9 cellular contexts compared by ENCODE assay signal in the genomic region with DNA sequence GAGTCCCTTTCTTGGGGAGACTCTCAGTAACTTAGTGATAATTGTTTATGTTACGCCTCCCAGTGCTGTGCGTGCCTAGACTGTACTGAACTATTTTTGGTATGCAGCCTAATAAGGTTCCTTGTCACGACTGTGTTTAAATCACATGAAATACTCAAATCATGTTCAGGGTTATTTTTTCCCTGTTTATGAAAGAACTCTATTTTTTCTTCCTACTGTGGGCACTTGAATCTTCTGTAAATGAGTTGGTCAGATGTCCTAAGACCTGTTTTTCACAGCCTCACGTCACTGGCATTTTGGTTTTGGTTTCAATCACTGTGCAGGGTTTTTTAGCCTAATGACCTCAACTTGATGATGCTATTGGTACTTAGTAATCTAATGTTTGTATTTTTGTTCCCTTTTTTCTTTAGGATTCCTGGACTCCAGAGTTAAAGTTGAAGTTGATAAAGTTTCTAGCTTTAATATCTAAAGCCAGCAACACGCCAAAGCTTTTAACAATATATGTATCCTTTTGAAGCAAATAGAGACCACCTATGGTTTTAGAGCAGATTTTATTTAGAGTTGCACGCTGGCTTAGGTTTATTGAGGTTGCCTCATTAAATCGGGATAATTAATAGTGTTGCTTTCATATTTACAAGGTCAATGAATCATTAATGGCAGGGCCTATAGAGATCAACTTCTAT. TPM values are rescaled to one million over a fixed set of nuclear protein-coding genes. Genes with fewer than 3 reads are reported as not detected.
DNase-seq lines count a peak whose midpoint lies in the region; ATAC-seq, FAIRE-seq and TF ChIP-seq lines count a peak whose summit lies in the region.
"Had no signal": no experiment of that assay in that cellular context is flagged by ENCODE, and none has a peak within 500 bp of the region (broad histone marks: within the 10 kb centered on the region; RNA-seq: fewer than 3 reads in every experiment).

No MANE protein-coding gene starts in this region.

- H3K36me3 Mint-ChIP-seq in glutamatergic neuron (ENCODE audit: unreplicated experiment), result peaks cover 9% of the 10 kb centered on the region

- no peak for FAIRE-seq in bronchial epithelial cell (lab: Jason Lieb, UNC)

- TF ChIP-seq CTCF in bronchial epithelial cell (IDR thresholded peaks at IDR 0.05; ENCODE audit: insufficient read depth, low read length, severe bottlenecking) (no peak), spleen (IDR thresholded peaks at IDR 0.05 in 8 of 11, conservative IDR thresholded peaks at IDR 0.05 in 3 of 11) (no peak), glutamatergic neuron (IDR thresholded peaks at IDR 0.05; ENCODE audit: partially characterized antibody, unreplicated experiment) (no peak)

- H3K27me3 ChIP-seq in bronchial epithelial cell (ENCODE audit: control insufficient read depth, insufficient read depth, low read length) (no peaks in the 10 kb centered on the region), spleen (replicated peaks in 1 of 7) (no peaks in the 10 kb centered on the region)

- H3K9me3 ChIP-seq in spleen, result no peaks in the 10 kb centered on the region

- H3K36me3 ChIP-seq in bronchial epithelial cell (ENCODE audit: control insufficient read depth, insufficient read depth, low read length) (no peaks in the 10 kb centered on the region), spleen (no peaks in the 10 kb centered on the region)

- H3K4me3 ChIP-seq in bronchial epithelial cell (ENCODE audit: low read depth, low read length) (no peak overlapping the region), spleen (no peak overlapping the region)

- peak overlapping the region in 5 of 8 donors; percentile 9 to 38 (median 16) for H3K27ac ChIP-seq in spleen
- H3K27ac ChIP-seq: epithelial cell of prostate had no signal

- WGBS in spleen, 5 donors, result 75 to 86% (median 80%) methylated on average over 7 of the region's 7 CpGs

- no peak overlapping the region for H3K27ac Mint-ChIP-seq in glutamatergic neuron (ENCODE audit: unreplicated experiment)

- no peaks in the 10 kb centered on the region for H3K9me3 Mint-ChIP-seq in glutamatergic neuron (ENCODE audit: unreplicated experiment)

- peak; percentile 12 for DNase-seq in bronchial epithelial cell (ENCODE audit: low read depth)
- no peak for DNase-seq in spleen
- no peak for DNase-seq in cortex of kidney (lab: John Stamatoyannopoulos, UW)
- no peak for DNase-seq in NCI-H1694 (lab: John Stamatoyannopoulos, UW)
- DNase-seq in ecto neural progenitor cell (ENCODE audit: low spot score), result no peak
- no peak for DNase-seq in glutamatergic neuron

- H3K27me3 Mint-ChIP-seq in glutamatergic neuron (ENCODE audit: unreplicated experiment), result peaks cover 3% of the 10 kb centered on the region

- H3K4me1 Mint-ChIP-seq in glutamatergic neuron (ENCODE audit: low read depth, unreplicated experiment), result no peaks in the 10 kb centered on the region

- ATAC-seq in GM18868 (IDR thresholded peaks at IDR 0.05; ENCODE audit: unreplicated experiment) (peak; percentile 86), HG02885 (IDR thresholded peaks at IDR 0.05; ENCODE audit: poor library complexity, unreplicated experiment) (peak; percentile 75)

- peaks cover 0 to 3% (median 1%) of the 10 kb centered on the region in 6 donors for H3K4me1 ChIP-seq in spleen

- TF ChIP-seq POLR2A in spleen (IDR thresholded peaks at IDR 0.05), result no peak

- no peak overlapping the region for H3K4me3 Mint-ChIP-seq in glutamatergic neuron (ENCODE audit: unreplicated experiment)

- intact Hi-C loops in spleen (cut with DNase I; ENCODE audit: low total_unique reads), result no loop called here

RNA-seq across cellular contexts. Expression of gene ARMC9, which starts 24.0 kb away (rescaled TPM):
- total RNA-seq in bronchial epithelial cell (8.4 and 8.8 TPM in 2 replicates), spleen (1 to 10 TPM; 2.9 to 8.9 (median 4.9) TPM), glutamatergic neuron (ENCODE audit: unreplicated experiment) (19.3 TPM)
- polyA plus RNA-seq in spleen, result 1 to 10 TPM in 2 of 3 donors, under 1 TPM in 1; 0.83 to 2.5 (median 2.2) TPM
